In genomic region chr19:50415661-50416033, GRCh38 we compare ENCODE assay signal across 1 cellular context.
TF ChIP-seq lines count a peak whose summit lies in the region.

No MANE protein-coding gene starts in this region.

TF ChIP-seq in GM23338, 12 proteins besides CTCF, POLR2A, EP300 and RAD21 (continued from another document):
- TF ChIP-seq, protein P1, sequence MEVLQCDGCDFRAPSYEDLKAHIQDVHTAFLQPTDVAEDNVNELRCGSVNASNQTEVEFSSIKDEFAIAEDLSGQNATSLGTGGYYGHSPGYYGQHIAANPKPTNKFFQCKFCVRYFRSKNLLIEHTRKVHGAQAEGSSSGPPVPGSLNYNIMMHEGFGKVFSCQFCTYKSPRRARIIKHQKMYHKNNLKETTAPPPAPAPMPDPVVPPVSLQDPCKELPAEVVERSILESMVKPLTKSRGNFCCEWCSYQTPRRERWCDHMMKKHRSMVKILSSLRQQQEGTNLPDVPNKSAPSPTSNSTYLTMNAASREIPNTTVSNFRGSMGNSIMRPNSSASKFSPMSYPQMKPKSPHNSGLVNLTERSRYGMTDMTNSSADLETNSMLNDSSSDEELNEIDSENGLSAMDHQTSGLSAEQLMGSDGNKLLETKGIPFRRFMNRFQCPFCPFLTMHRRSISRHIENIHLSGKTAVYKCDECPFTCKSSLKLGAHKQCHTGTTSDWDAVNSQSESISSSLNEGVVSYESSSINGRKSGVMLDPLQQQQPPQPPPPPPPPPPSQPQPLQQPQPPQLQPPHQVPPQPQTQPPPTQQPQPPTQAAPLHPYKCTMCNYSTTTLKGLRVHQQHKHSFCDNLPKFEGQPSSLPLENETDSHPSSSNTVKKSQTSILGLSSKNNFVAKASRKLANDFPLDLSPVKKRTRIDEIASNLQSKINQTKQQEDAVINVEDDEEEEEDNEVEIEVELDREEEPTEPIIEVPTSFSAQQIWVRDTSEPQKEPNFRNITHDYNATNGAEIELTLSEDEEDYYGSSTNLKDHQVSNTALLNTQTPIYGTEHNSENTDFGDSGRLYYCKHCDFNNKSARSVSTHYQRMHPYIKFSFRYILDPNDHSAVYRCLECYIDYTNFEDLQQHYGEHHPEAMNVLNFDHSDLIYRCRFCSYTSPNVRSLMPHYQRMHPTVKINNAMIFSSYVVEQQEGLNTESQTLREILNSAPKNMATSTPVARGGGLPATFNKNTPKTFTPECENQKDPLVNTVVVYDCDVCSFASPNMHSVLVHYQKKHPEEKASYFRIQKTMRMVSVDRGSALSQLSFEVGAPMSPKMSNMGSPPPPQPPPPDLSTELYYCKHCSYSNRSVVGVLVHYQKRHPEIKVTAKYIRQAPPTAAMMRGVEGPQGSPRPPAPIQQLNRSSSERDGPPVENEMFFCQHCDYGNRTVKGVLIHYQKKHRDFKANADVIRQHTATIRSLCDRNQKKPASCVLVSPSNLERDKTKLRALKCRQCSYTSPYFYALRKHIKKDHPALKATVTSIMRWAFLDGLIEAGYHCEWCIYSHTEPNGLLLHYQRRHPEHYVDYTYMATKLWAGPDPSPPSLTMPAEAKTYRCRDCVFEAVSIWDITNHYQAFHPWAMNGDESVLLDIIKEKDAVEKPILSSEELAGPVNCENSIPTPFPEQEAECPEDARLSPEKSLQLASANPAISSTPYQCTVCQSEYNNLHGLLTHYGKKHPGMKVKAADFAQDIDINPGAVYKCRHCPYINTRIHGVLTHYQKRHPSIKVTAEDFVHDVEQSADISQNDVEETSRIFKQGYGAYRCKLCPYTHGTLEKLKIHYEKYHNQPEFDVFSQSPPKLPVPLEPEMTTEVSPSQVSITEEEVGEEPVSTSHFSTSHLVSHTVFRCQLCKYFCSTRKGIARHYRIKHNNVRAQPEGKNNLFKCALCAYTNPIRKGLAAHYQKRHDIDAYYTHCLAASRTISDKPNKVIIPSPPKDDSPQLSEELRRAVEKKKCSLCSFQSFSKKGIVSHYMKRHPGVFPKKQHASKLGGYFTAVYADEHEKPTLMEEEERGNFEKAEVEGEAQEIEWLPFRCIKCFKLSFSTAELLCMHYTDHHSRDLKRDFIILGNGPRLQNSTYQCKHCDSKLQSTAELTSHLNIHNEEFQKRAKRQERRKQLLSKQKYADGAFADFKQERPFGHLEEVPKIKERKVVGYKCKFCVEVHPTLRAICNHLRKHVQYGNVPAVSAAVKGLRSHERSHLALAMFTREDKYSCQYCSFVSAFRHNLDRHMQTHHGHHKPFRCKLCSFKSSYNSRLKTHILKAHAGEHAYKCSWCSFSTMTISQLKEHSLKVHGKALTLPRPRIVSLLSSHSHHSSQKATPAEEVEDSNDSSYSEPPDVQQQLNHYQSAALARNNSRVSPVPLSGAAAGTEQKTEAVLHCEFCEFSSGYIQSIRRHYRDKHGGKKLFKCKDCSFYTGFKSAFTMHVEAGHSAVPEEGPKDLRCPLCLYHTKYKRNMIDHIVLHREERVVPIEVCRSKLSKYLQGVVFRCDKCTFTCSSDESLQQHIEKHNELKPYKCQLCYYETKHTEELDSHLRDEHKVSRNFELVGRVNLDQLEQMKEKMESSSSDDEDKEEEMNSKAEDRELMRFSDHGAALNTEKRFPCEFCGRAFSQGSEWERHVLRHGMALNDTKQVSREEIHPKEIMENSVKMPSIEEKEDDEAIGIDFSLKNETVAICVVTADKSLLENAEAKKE (CRISPR knock-in tag; IDR thresholded peaks at IDR 0.05): no peak
- TF ChIP-seq POLR2AphosphoS5 (IDR thresholded peaks at IDR 0.05; ENCODE audit: low read depth): no peak
TF ChIP-seq in GM23338: peak in this region for 0.
